ENCODE assay signal across 30 cellular contexts in genomic region chr1:119336738-119337315, GRCh38. TPM values are rescaled to one million over a fixed set of nuclear protein-coding genes. Genes with fewer than 3 reads are reported as not detected.
"Had no signal": no experiment of that assay in that cellular context is flagged by ENCODE, and none has a peak within 500 bp of the region (broad histone marks: within the 10 kb centered on the region; RNA-seq: fewer than 3 reads in every experiment).

No MANE protein-coding gene starts in this region.

- H3K4me3 Mint-ChIP-seq: activated B cell treated with CpG ODN at 0.5 μM for 24 hours; activated CD4-positive, alpha-beta T cell treated with anti-CD3 and anti-CD28 coated beads for 36 hours; activated naive CD8-positive, alpha-beta T cell treated with anti-CD3 and anti-CD28 coated beads, Interleukin-2, amount 50 U/mL, for 24 hours; activated T-cell treated with anti-CD3 and anti-CD28 coated beads, Interleukin-2, amount 50 U/mL, for 72 hours; central memory CD8-positive, alpha-beta T cell; natural killer cell treated with Interleukin-12 subunit alpha and Interleukin-12 subunit beta and Interleukin-15 and Interleukin-18, amount 100 ng/mL, for 72 hours; stimulated activated naive CD8-positive, alpha-beta T cell treated with anti-CD3 and anti-CD28 coated beads, Interleukin-15, Interleukin-2, amounts not matched to agents 100 ng/mL and 50 ng/mL, for 24 hours; T-helper 17 cell had no signal

- H3K36me3 ChIP-seq: colonic mucosa, esophagus muscularis mucosa, neutrophil, ovary, prostate gland, tibial artery had no signal

- H3K27me3 Mint-ChIP-seq: activated B cell treated with CpG ODN at 0.5 μM for 24 hours had no signal

- H3K4me3 ChIP-seq: colonic mucosa, dorsolateral prefrontal cortex, esophagus muscularis mucosa, ovary, prostate gland, tibial artery had no signal

- FAIRE-seq: frontal cortex had no signal

- H3K27ac Mint-ChIP-seq: activated B cell treated with CpG ODN at 0.5 μM for 24 hours; activated CD4-positive, alpha-beta T cell treated with anti-CD3 and anti-CD28 coated beads for 36 hours; activated naive CD8-positive, alpha-beta T cell treated with anti-CD3 and anti-CD28 coated beads, Interleukin-2, amount 50 U/mL, for 24 hours; activated T-cell treated with anti-CD3 and anti-CD28 coated beads, Interleukin-2, amount 50 U/mL, for 72 hours; natural killer cell treated with Interleukin-12 subunit alpha and Interleukin-12 subunit beta and Interleukin-15 and Interleukin-18, amount 100 ng/mL, for 72 hours; stimulated activated naive CD8-positive, alpha-beta T cell treated with anti-CD3 and anti-CD28 coated beads, Interleukin-15, Interleukin-2, amounts not matched to agents 100 ng/mL and 50 ng/mL, for 24 hours; T-helper 17 cell had no signal

- H3K36me3 Mint-ChIP-seq: brain; natural killer cell treated with Interleukin-12 subunit alpha and Interleukin-12 subunit beta and Interleukin-15 and Interleukin-18, amount 100 ng/mL, for 72 hours had no signal

- H3K4me1 ChIP-seq: colonic mucosa, esophagus muscularis mucosa, prostate gland, tibial artery had no signal

- H3K27me3 ChIP-seq: colonic mucosa, dorsolateral prefrontal cortex, esophagus muscularis mucosa, neutrophil, ovary, tibial artery had no signal

- H3K9me3 Mint-ChIP-seq: activated B cell treated with CpG ODN at 0.5 μM for 24 hours; activated naive CD8-positive, alpha-beta T cell treated with anti-CD3 and anti-CD28 coated beads, Interleukin-2, amount 50 U/mL, for 24 hours; activated T-cell treated with anti-CD3 and anti-CD28 coated beads, Interleukin-2, amount 50 U/mL, for 72 hours; central memory CD8-positive, alpha-beta T cell; natural killer cell treated with Interleukin-12 subunit alpha and Interleukin-12 subunit beta and Interleukin-15 and Interleukin-18, amount 100 ng/mL, for 72 hours; stimulated activated naive CD8-positive, alpha-beta T cell treated with anti-CD3 and anti-CD28 coated beads, Interleukin-15, Interleukin-2, amounts not matched to agents 100 ng/mL and 50 ng/mL, for 24 hours had no signal

- ATAC-seq: activated CD4-positive, alpha-beta T cell treated with anti-CD3 and anti-CD28 coated beads for 36 hours; activated naive CD8-positive, alpha-beta T cell treated with anti-CD3 and anti-CD28 coated beads, Interleukin-2, amount 50 U/mL, for 24 hours; activated T-cell treated with anti-CD3 and anti-CD28 coated beads, Interleukin-2, amount 50 U/mL, for 72 hours; left ventricle myocardium superior; natural killer cell treated with Interleukin-12 subunit alpha and Interleukin-12 subunit beta and Interleukin-15 and Interleukin-18, amount 100 ng/mL, for 72 hours; T-helper 17 cell had no signal

- DNase-seq: activated B cell treated with CpG ODN at 0.5 μM for 24 hours; activated CD4-positive, alpha-beta T cell treated with anti-CD3 and anti-CD28 coated beads for 36 hours; activated CD4-positive, alpha-beta T cell treated with anti-CD3 and anti-CD28 coated beads, Interleukin-2, amount 50 U/mL, for 48 hours; activated CD8-positive, alpha-beta memory T cell treated with anti-CD3 and anti-CD28 coated beads, Interleukin-2, amount 50 U/mL, for 48 hours; activated gamma-delta T cell; activated naive CD4-positive, alpha-beta T cell treated with anti-CD3 and anti-CD28 coated beads, Interleukin-2, amount 50 U/mL, for 16 hours; activated naive CD8-positive, alpha-beta T cell treated with anti-CD3 and anti-CD28 coated beads, Interleukin-2, amount 50 U/mL, for 24 hours; activated T-cell treated with anti-CD3 and anti-CD28 coated beads, Interleukin-2, amount 50 U/mL, for 72 hours; aorta; colonic mucosa; dorsolateral prefrontal cortex; glutamatergic neuron; hippocampal formation; left ventricle myocardium superior; ovary; stimulated activated CD4-positive, alpha-beta T cell treated with anti-CD3 and anti-CD28 coated beads, Interleukin-12 subunit alpha, Interleukin-12 subunit beta, amount 100 ng/mL, for 4 hours; stimulated activated CD4-positive, alpha-beta T cell treated with anti-CD3 and anti-CD28 coated beads, Interleukin-4, amount 100 ng/mL, for 4 hours; substantia nigra; SW 1271; T-helper 17 cell; tibial artery had no signal

- H3K4me1 Mint-ChIP-seq: activated B cell treated with CpG ODN at 0.5 μM for 24 hours; activated CD4-positive, alpha-beta T cell treated with anti-CD3 and anti-CD28 coated beads for 36 hours; activated naive CD8-positive, alpha-beta T cell treated with anti-CD3 and anti-CD28 coated beads, Interleukin-2, amount 50 U/mL, for 24 hours; central memory CD8-positive, alpha-beta T cell; T-helper 17 cell had no signal

- H3K9me3 ChIP-seq: colonic mucosa, esophagus muscularis mucosa, neutrophil, ovary, prostate gland, tibial artery had no signal

- H3K27ac ChIP-seq: colonic mucosa, dorsolateral prefrontal cortex, esophagus muscularis mucosa, neutrophil, ovary, prostate gland, tibial artery had no signal

RNA-seq across cellular contexts. Expression of gene HAO2, which starts 31.8 kb away (rescaled TPM):
- total RNA-seq: activated B cell treated with CpG ODN at 0.5 μM for 24 hours; activated CD4-positive, alpha-beta T cell treated with anti-CD3 and anti-CD28 coated beads for 36 hours; activated CD8-positive, alpha-beta memory T cell treated with anti-CD3 and anti-CD28 coated beads for 36 hours; activated T-cell treated with anti-CD3 and anti-CD28 coated beads, Interleukin-2, amount 50 U/mL, for 72 hours; aorta; colonic mucosa; left ventricle myocardium superior; natural killer cell treated with Interleukin-12 subunit alpha and Interleukin-12 subunit beta and Interleukin-15 and Interleukin-18, amount 100 ng/mL, for 72 hours; prostate gland; T-helper 17 cell had no signal
- polyA plus RNA-seq: aorta, ovary had no signal
